ENCODE assay signal across 23 cellular contexts in genomic region chr7:99116151-99116550, GRCh38.
"Had no signal": no experiment of that assay in that cellular context is flagged by ENCODE, and none has a peak within 500 bp of the region (broad histone marks: within the 10 kb centered on the region; RNA-seq: fewer than 3 reads in every experiment).

No MANE protein-coding gene starts in this region.

- H3K27ac Mint-ChIP-seq: activated CD4-positive, alpha-beta memory T cell treated with anti-CD3 and anti-CD28 coated beads for 36 hours; activated CD4-positive, alpha-beta T cell treated with anti-CD3 and anti-CD28 coated beads, Interleukin-2, amount 10 ng/mL, durations not matched to agents 24 days and 14 days; dendritic cell treated with granulocyte-macrophage colony-stimulating factor and Interleukin-4, amounts not matched to agents 40 ng/mL and 50 ng/mL, for 4 days; immature natural killer cell; progenitor cell of endocrine pancreas; stimulated activated naive CD8-positive, alpha-beta T cell treated with anti-CD3 and anti-CD28 coated beads, Interleukin-15, amount 100 ng/mL, for 72 hours; T-helper 17 cell had no signal

- H3K27me3 Mint-ChIP-seq: activated CD4-positive, alpha-beta memory T cell treated with anti-CD3 and anti-CD28 coated beads for 36 hours; activated CD4-positive, alpha-beta T cell treated with anti-CD3 and anti-CD28 coated beads, Interleukin-2, amount 10 ng/mL, durations not matched to agents 24 days and 14 days; dendritic cell treated with granulocyte-macrophage colony-stimulating factor and Interleukin-4, amounts not matched to agents 40 ng/mL and 50 ng/mL, for 4 days; naive thymus-derived CD4-positive, alpha-beta T cell; progenitor cell of endocrine pancreas; stimulated activated naive CD8-positive, alpha-beta T cell treated with anti-CD3 and anti-CD28 coated beads, Interleukin-15, amount 100 ng/mL, for 72 hours; T-helper 17 cell had no signal

- H3K9me3 Mint-ChIP-seq: dendritic cell treated with granulocyte-macrophage colony-stimulating factor and Interleukin-4, amounts not matched to agents 40 ng/mL and 50 ng/mL, for 4 days; immature natural killer cell had no signal

- DNase-seq: activated CD4-positive, alpha-beta memory T cell treated with anti-CD3 and anti-CD28 coated beads for 36 hours; activated CD4-positive, alpha-beta T cell treated with anti-CD3 and anti-CD28 coated beads, Interleukin-2, amount 10 ng/mL, durations not matched to agents 24 days and 14 days; activated CD4-positive, CD25-positive, alpha-beta regulatory T cell treated with anti-CD3 and anti-CD28 coated beads, Interleukin-2, amount 50 U/mL, for 72 hours; activated CD8-positive, alpha-beta memory T cell treated with anti-CD3 and anti-CD28 coated beads, Interleukin-2, amount 50 U/mL, for 48 hours; activated naive CD4-positive, alpha-beta T cell; activated T-cell treated with anti-CD3 and anti-CD28 coated beads, Interleukin-2, amount 50 U/mL, for 48 hours; amygdala; central memory CD4-positive, alpha-beta T cell; foreskin keratinocyte; heart left ventricle; hypothalamus; immature natural killer cell; midbrain; naive thymus-derived CD4-positive, alpha-beta T cell; ovary; right lobe of liver; stimulated activated CD4-positive, alpha-beta T cell treated with anti-CD3 and anti-CD28 coated beads, Interleukin-2, amount 100 ng/mL, for 48 hours; stimulated activated naive CD8-positive, alpha-beta T cell treated with anti-CD3 and anti-CD28 coated beads, Interleukin-15, amount 100 ng/mL, for 72 hours; substantia nigra; T-helper 17 cell; T1000 had no signal

- ATAC-seq: foreskin keratinocyte; heart left ventricle; naive thymus-derived CD4-positive, alpha-beta T cell; right lobe of liver; stimulated activated naive CD8-positive, alpha-beta T cell treated with anti-CD3 and anti-CD28 coated beads, Interleukin-15, amount 100 ng/mL, for 72 hours; T-helper 17 cell had no signal

- H3K4me3 Mint-ChIP-seq: activated CD4-positive, alpha-beta memory T cell treated with anti-CD3 and anti-CD28 coated beads for 36 hours; activated CD4-positive, alpha-beta T cell treated with anti-CD3 and anti-CD28 coated beads, Interleukin-2, amount 10 ng/mL, durations not matched to agents 24 days and 14 days; dendritic cell treated with granulocyte-macrophage colony-stimulating factor and Interleukin-4, amounts not matched to agents 40 ng/mL and 50 ng/mL, for 4 days; immature natural killer cell; naive thymus-derived CD4-positive, alpha-beta T cell; stimulated activated naive CD8-positive, alpha-beta T cell treated with anti-CD3 and anti-CD28 coated beads, Interleukin-15, amount 100 ng/mL, for 72 hours; T-helper 17 cell had no signal
